1 cellular context compared by ENCODE assay signal in genomic region chr4:5782829-5783476, GRCh38.
TF ChIP-seq lines count a peak whose summit lies in the region.

No MANE protein-coding gene starts in this region.

TF ChIP-seq in H1, 55 proteins besides CTCF, POLR2A, EP300 and RAD21:
- TF ChIP-seq TAF7 (optimal IDR thresholded peaks at IDR 0.05; ENCODE audit: borderline replicate concordance, low read depth, low read length) (no peak), CHD1 (IDR thresholded peaks at IDR 0.05; ENCODE audit: low read depth, low read length) (no peak), CEBPB (IDR thresholded peaks at IDR 0.05; ENCODE audit: low read depth, low read length) (no peak), GTF2F1 (IDR thresholded peaks at IDR 0.05; ENCODE audit: borderline replicate concordance, low read depth, low read length) (no peak), TBP (IDR thresholded peaks at IDR 0.05; ENCODE audit: low read depth, low read length) (no peak), SIX5 (IDR thresholded peaks at IDR 0.05; ENCODE audit: low read depth, low read length) (no peak), BCL11A (IDR thresholded peaks at IDR 0.05; ENCODE audit: low read depth in 2 of 2, low read length in 2 of 2) (no peak), KDM5A (IDR thresholded peaks at IDR 0.05; ENCODE audit: low read length) (no peak), EZH2 (IDR thresholded peaks at IDR 0.05; ENCODE audit: low read depth, low read length, severe bottlenecking) (no peak), TEAD4 (IDR thresholded peaks at IDR 0.05; ENCODE audit: low read depth, low read length) (no peak), SP1 (IDR thresholded peaks at IDR 0.05; ENCODE audit: low read depth, low read length) (no peak), HDAC6 (IDR thresholded peaks at IDR 0.05; ENCODE audit: low read depth, low read length) (no peak), CHD2 (IDR thresholded peaks at IDR 0.05; ENCODE audit: low read length) (no peak), ATF2 (IDR thresholded peaks at IDR 0.05; ENCODE audit: low read length) (no peak), CREB1 (IDR thresholded peaks at IDR 0.05) (no peak)
